In genomic region chr1:116759636-116760035, GRCh38 we compare ENCODE assay signal across 25 cellular contexts. TPM values are rescaled to one million over a fixed set of nuclear protein-coding genes. Genes with fewer than 3 reads are reported as not detected.
DNase-seq lines count a peak whose midpoint lies in the region; ATAC-seq, FAIRE-seq and TF ChIP-seq lines count a peak whose summit lies in the region.
"Had no signal": no experiment of that assay in that cellular context is flagged by ENCODE, and none has a peak within 500 bp of the region (broad histone marks: within the 10 kb centered on the region; RNA-seq: fewer than 3 reads in every experiment).

No MANE protein-coding gene starts in this region.

- H3K27me3 ChIP-seq in K562 (ENCODE audit: control insufficient read depth in 2 of 2, insufficient read depth in 2 of 2, low read length in 2 of 2), result no peaks in the 10 kb centered on the region
- no peaks in the 10 kb centered on the region for H3K27me3 ChIP-seq in aorta (ENCODE audit: control insufficient read depth in 1 of 2, insufficient read depth in 2 of 2, low read length in 1 of 2)
- H3K27me3 ChIP-seq: testis had no signal

- intact Hi-C loops in activated CD4-positive, alpha-beta memory T cell treated with anti-CD3 and anti-CD28 coated beads for 36 hours (cut with micrococcal nuclease), result loop anchor here (5.0 to 10.0 kb wide), 3 partner anchors 123 to 903 kb away; partner anchors contain the start of gene MAN1A2
- intact Hi-C loops in K562 (cut with micrococcal nuclease) (loop anchor here (5.0 kb wide), 1 partner anchor 123 kb away; no protein-coding TSS in a partner anchor), aorta (cut with DNase I) (loop anchor here in 1 of 2 donors (5.0 kb wide), 1 partner anchor 48 kb away; no protein-coding TSS in a partner anchor)

- H3K4me2 ChIP-seq in K562 (ENCODE audit: insufficient read depth, low read length), result no peak overlapping the region

- CTCF ChIA-PET in activated CD4-positive, alpha-beta memory T cell treated with anti-CD3 and anti-CD28 coated beads for 36 hours (lab: Charles Lee), result interaction anchor here (0.9 to 1.8 kb wide), 5 partner anchors 10 to 67 kb away, joined by 3 to 9 read pairs (median 4); no protein-coding TSS in a partner anchor
- CTCF ChIA-PET in K562 (lab: Yijun Ruan, JAX; ENCODE audit: low intra/inter-chr PET ratio), result no interaction called here

- H3K36me3 Mint-ChIP-seq in activated T-cell treated with anti-CD3 and anti-CD28 coated beads, Interleukin-2, amount 50 U/mL, for 4 hours (ENCODE audit: insufficient read depth), result peaks cover 82% of the 10 kb centered on the region
- peaks cover 97% of the 10 kb centered on the region for H3K36me3 Mint-ChIP-seq in activated CD4-positive, alpha-beta memory T cell treated with anti-CD3 and anti-CD28 coated beads for 36 hours

- H3K9me3 Mint-ChIP-seq in activated T-cell treated with anti-CD3 and anti-CD28 coated beads, Interleukin-2, amount 50 U/mL, for 4 hours, result no peaks in the 10 kb centered on the region
- H3K9me3 Mint-ChIP-seq in activated CD4-positive, alpha-beta memory T cell treated with anti-CD3 and anti-CD28 coated beads for 36 hours, result no peaks in the 10 kb centered on the region
- no peaks in the 10 kb centered on the region for H3K9me3 Mint-ChIP-seq in stimulated activated naive CD8-positive, alpha-beta T cell treated with anti-CD3 and anti-CD28 coated beads, Interleukin-15, amount 100 ng/mL, for 72 hours

- POLR2A ChIA-PET in activated CD4-positive, alpha-beta memory T cell treated with anti-CD3 and anti-CD28 coated beads for 36 hours (lab: Charles Lee), result interaction anchor here (1.2 to 19.5 kb wide), 7 partner anchors 7 to 301 kb away, joined by 4 to 1099 read pairs (median 10); partner anchors contain the start of gene TTF2
- POLR2A ChIA-PET in K562 (lab: Yijun Ruan, JAX), result no interaction called here

- TF ChIP-seq POLR2A in K562 (conservative IDR thresholded peaks at IDR 0.05), result no peak

- H4K20me1 ChIP-seq in K562 (replicated peaks; ENCODE audit: control insufficient read depth, insufficient read depth, low read length), result no peaks in the 10 kb centered on the region

- peaks cover 48% of the 10 kb centered on the region for H3K4me1 Mint-ChIP-seq in activated T-cell treated with anti-CD3 and anti-CD28 coated beads, Interleukin-2, amount 50 U/mL, for 4 hours (ENCODE audit: low read depth)
- H3K4me1 Mint-ChIP-seq in activated CD4-positive, alpha-beta memory T cell treated with anti-CD3 and anti-CD28 coated beads for 36 hours (ENCODE audit: low read depth), result peaks cover 45% of the 10 kb centered on the region
- peaks cover 43% of the 10 kb centered on the region for H3K4me1 Mint-ChIP-seq in stimulated activated naive CD8-positive, alpha-beta T cell treated with anti-CD3 and anti-CD28 coated beads, Interleukin-15, amount 100 ng/mL, for 72 hours

- H3K27ac Mint-ChIP-seq in activated CD4-positive, alpha-beta memory T cell treated with anti-CD3 and anti-CD28 coated beads for 36 hours, result peak overlapping the region; percentile 99
- peak overlapping the region; percentile 98 to 99 for H3K27ac Mint-ChIP-seq in stimulated activated naive CD8-positive, alpha-beta T cell treated with anti-CD3 and anti-CD28 coated beads, Interleukin-15, amount 100 ng/mL, for 72 hours

- H3K9ac ChIP-seq in K562 (ENCODE audit: insufficient read depth in 1 of 2, low read depth in 2 of 2, low read length in 2 of 2), result no peak overlapping the region

- H3K36me3 ChIP-seq in K562 (ENCODE audit: control insufficient read depth, insufficient read depth, low read length) (no peaks in the 10 kb centered on the region), aorta (ENCODE audit: control insufficient read depth in 1 of 2, insufficient read depth in 2 of 2, low read length in 1 of 2) (no peaks in the 10 kb centered on the region)

- in situ Hi-C loops in K562 (cut with MboI), result no loop called here

- 92% methylated on average over 1 of the region's 1 CpG for WGBS in K562 (ENCODE audit: insufficient coverage, low coverage, missing lambda C conversion rate)
- 98 to 100% methylated on average over 1 of the region's 1 CpG for WGBS in aorta, 2 donors

- no peak for FAIRE-seq in K562 (lab: Jason Lieb, UNC)
- FAIRE-seq: frontal cortex, GM12878, keratinocyte had no signal

- H3K4me3 ChIP-seq in K562, result no peak overlapping the region
- no peak overlapping the region for H3K4me3 ChIP-seq in aorta (ENCODE audit: low read length in 2 of 2)
- H3K4me3 ChIP-seq: GM12878, testis had no signal

- peak overlapping the region; percentile 97 for H3K4me3 Mint-ChIP-seq in activated T-cell treated with anti-CD3 and anti-CD28 coated beads, Interleukin-2, amount 50 U/mL, for 4 hours
- H3K4me3 Mint-ChIP-seq in activated CD4-positive, alpha-beta memory T cell treated with anti-CD3 and anti-CD28 coated beads for 36 hours, result peak overlapping the region; percentile 99
- H3K4me3 Mint-ChIP-seq in stimulated activated naive CD8-positive, alpha-beta T cell treated with anti-CD3 and anti-CD28 coated beads, Interleukin-15, amount 100 ng/mL, for 72 hours, result peak overlapping the region; percentile 92 to 94

- H3K9me3 ChIP-seq in K562 (replicated peaks; ENCODE audit: control insufficient read depth, insufficient read depth, low read depth, low read length) (no peaks in the 10 kb centered on the region), aorta (ENCODE audit: control insufficient read depth, low read length) (no peaks in the 10 kb centered on the region)
- H3K9me3 ChIP-seq: testis had no signal

- BruUV-seq in K562 (replicated peaks; lab: Mats Ljungman, UMichigan), result no TSS peak

- no peaks in the 10 kb centered on the region for H3K9me1 ChIP-seq in K562 (ENCODE audit: control insufficient read depth, insufficient read depth, low read length)

- H3K27me3 Mint-ChIP-seq in activated T-cell treated with anti-CD3 and anti-CD28 coated beads, Interleukin-2, amount 50 U/mL, for 4 hours (ENCODE audit: low read depth), result no peaks in the 10 kb centered on the region
- peaks cover 2% of the 10 kb centered on the region for H3K27me3 Mint-ChIP-seq in activated CD4-positive, alpha-beta memory T cell treated with anti-CD3 and anti-CD28 coated beads for 36 hours
- H3K27me3 Mint-ChIP-seq in stimulated activated naive CD8-positive, alpha-beta T cell treated with anti-CD3 and anti-CD28 coated beads, Interleukin-15, amount 100 ng/mL, for 72 hours, result no peaks in the 10 kb centered on the region

- H3K27ac ChIP-seq in K562 (ENCODE audit: extremely low read depth, low read depth, low read length) (no peak overlapping the region), aorta (ENCODE audit: low read depth in 1 of 2, low read length in 2 of 2) (no peak overlapping the region)
- H3K27ac ChIP-seq: testis had no signal

- TF ChIP-seq RAD21 in K562 (CRISPR knock-in tag; conservative IDR thresholded peaks at IDR 0.05 in 1 of 2, IDR thresholded peaks at IDR 0.05 in 1 of 2), result no peak

- H3K4me1 ChIP-seq in K562 (replicated peaks in 1 of 2; ENCODE audit: control insufficient read depth in 2 of 2, insufficient read depth in 2 of 2, low read length in 2 of 2) (peaks cover 23 to 37% of the 10 kb centered on the region in 2 experiments; a peak in 4 of 5 replicates), aorta (ENCODE audit: control insufficient read depth in 1 of 2, insufficient read depth in 2 of 2, low read length in 2 of 2) (no peaks in the 10 kb centered on the region)
- H3K4me1 ChIP-seq: testis had no signal

- H3K79me2 ChIP-seq in K562 (ENCODE audit: control insufficient read depth, insufficient read depth, low read length), result no peaks in the 10 kb centered on the region

- no peak for TF ChIP-seq EP300 in K562 (IDR thresholded peaks at IDR 0.05; ENCODE audit: low read length)

- peak overlapping the region; percentile 45; the same call in 1 of the 2 replicates for H2AFZ ChIP-seq in K562 (ENCODE audit: low read depth, low read length)

- DNase-seq in activated T-cell treated with anti-CD3 and anti-CD28 coated beads, Interleukin-2, amount 50 U/mL, for 4 hours, result no peak
- no peak for DNase-seq in activated T-cell treated with anti-CD3 and anti-CD28 coated beads, Interleukin-2, amount 50 U/mL, for 1 hour
- DNase-seq in activated CD4-positive, alpha-beta memory T cell treated with anti-CD3 and anti-CD28 coated beads for 36 hours, result no peak
- DNase-seq in K562 (ENCODE audit: extremely low read depth in 1 of 4, low spot score in 3 of 4), result no peak
- DNase-seq in stimulated activated naive CD8-positive, alpha-beta T cell treated with anti-CD3 and anti-CD28 coated beads, Interleukin-15, amount 100 ng/mL, for 72 hours, result no peak
- DNase-seq in aorta, result no peak
- no peak for DNase-seq in SKM-1 (lab: John Stamatoyannopoulos, UW; ENCODE audit: unreplicated experiment)
- DNase-seq: activated effector memory CD4-positive, alpha-beta T cell treated with anti-CD3 and anti-CD28 coated beads, Interleukin-2, amount 50 U/mL, for 16 hours; cerebellar nuclear complex; DMS53; erythroblast; hypothalamus; NCI-H1417 treated with DMSO at 0.1 percent for 48 hours; NCI-H510A; RPMI8226; testis had no signal

- ATAC-seq in activated T-cell treated with anti-CD3 and anti-CD28 coated beads, Interleukin-2, amount 50 U/mL, for 4 hours, result no peak
- ATAC-seq in K562, result no peak
- ATAC-seq in stimulated activated naive CD8-positive, alpha-beta T cell treated with anti-CD3 and anti-CD28 coated beads, Interleukin-15, amount 100 ng/mL, for 72 hours, result no peak
- no peak for ATAC-seq in HG03457 (IDR thresholded peaks at IDR 0.05; ENCODE audit: unreplicated experiment)
- ATAC-seq in aorta (ENCODE audit: low FRiP score), result no peak
- ATAC-seq: GM12878, SK-N-SH treated with all-trans-retinoic acid at 6 μM for 48 hours had no signal

- no peak for TF ChIP-seq CTCF in K562 (IDR thresholded peaks at IDR 0.05 in 2 of 3, conservative IDR thresholded peaks at IDR 0.05 in 1 of 3; ENCODE audit: insufficient read depth in 2 of 3, low read depth in 1 of 3, low read length in 3 of 3)

RNA-seq across cellular contexts. Expression of gene CD2, which starts 5.4 kb away (rescaled TPM):
- total RNA-seq in activated T-cell treated with anti-CD3 and anti-CD28 coated beads, Interleukin-2, amount 50 U/mL, for 4 hours, result 100 to 1,000 TPM; 353 to 393 (median 374) TPM
- 100 to 1,000 TPM; 335 to 355 TPM for total RNA-seq in activated CD4-positive, alpha-beta memory T cell treated with anti-CD3 and anti-CD28 coated beads for 36 hours
- not detected in 2 replicates for total RNA-seq in K562 (2011; cell fraction: chromatin; rRNA removed; ENCODE audit: low replicate concordance)
- total RNA-seq in K562 (2011; cell fraction: nucleolus; rRNA removed), result not detected in 2 replicates
- total RNA-seq in K562 (2011; cell fraction: nucleoplasm; rRNA removed), result not detected in 2 replicates
- total RNA-seq in K562 (2014; rRNA removed) (not detected in 2 replicates), K562 (2014; rRNA removed; fragmentation: Illumina TruSeq; extraction: Trizol) (not detected in 2 replicates), K562 (2015; rRNA removed; fragmentation: Illumina TruSeq; extraction: Trizol) (not detected in 2 replicates), K562 (2021) (0.16 and 0.29 TPM in 2 replicates), aorta (1 to 10 TPM; 4.3 to 5.5 TPM)
- polyA plus RNA-seq in K562 (2011; rRNA removed) (not detected in 2 replicates), K562 (2014; fragmentation: Illumina TruSeq; extraction: Trizol) (0.07 TPM in 1 of 2 replicates, not detected in the other), K562 (2014; fragmentation: Nextera tagmentation; extraction: Ambion mirVana) (not detected), K562 (2014; rRNA removed) (not detected in 2 replicates), aorta (10 to 100 TPM in 1 of 2 donors, under 1 TPM in 1; 0.74 to 12.0 TPM)
- polyA plus RNA-seq in K562 (2011; cell fraction: cytosol; rRNA removed), result not detected in 2 replicates
- not detected in 2 replicates for polyA plus RNA-seq in K562 (2011; cell fraction: nucleus; rRNA removed)
- polyA plus RNA-seq in K562 (2012), result 0.06 TPM in 1 of 2 replicates, not detected in the other
- polyA minus RNA-seq in K562 (2011; rRNA and poly(A)+ RNA removed), result not detected in 2 replicates
- polyA minus RNA-seq in K562 (2011; cell fraction: cytosol; rRNA and poly(A)+ RNA removed), result not detected in 2 replicates
- not detected in 2 replicates for polyA minus RNA-seq in K562 (2011; cell fraction: nucleus; rRNA and poly(A)+ RNA removed)
- total RNA-seq: frontal cortex, lung microvascular endothelial cell, MCF 10A, myocyte, osteoblast had no signal
- polyA plus RNA-seq: keratinocyte had no signal

Comparison
In these comparisons a context has a peak if more than half of its experiments do, and no peak if none do; other contexts are left out.
1. RNA of gene CD2, which starts 5.4 kb away (total RNA-seq): 353 to 393 TPM in activated T-cell treated with anti-CD3 and anti-CD28 coated beads, Interleukin-2, amount 50 U/mL, for 4 hours and 335 to 355 TPM in activated CD4-positive, alpha-beta memory T cell treated with anti-CD3 and anti-CD28 coated beads for 36 hours; 4.3 to 5.5 TPM in aorta and 0.16 to 0.29 TPM in K562; every median in the first group is over 10 times any median in the second.
2. Peak in every context shown above with its lines, with median percentiles within 50 percentile points of each other: H3K4me3 Mint-ChIP-seq.